In genomic region chr5:116626272-116626723, GRCh38 we compare ENCODE assay signal across 9 cellular contexts. TPM values are rescaled to one million over a fixed set of nuclear protein-coding genes. Genes with fewer than 3 reads are reported as not detected.
DNase-seq lines count a peak whose midpoint lies in the region; ATAC-seq and TF ChIP-seq lines count a peak whose summit lies in the region.
"Had no signal": no experiment of that assay in that cellular context is flagged by ENCODE, and none has a peak within 500 bp of the region (broad histone marks: within the 10 kb centered on the region; RNA-seq: fewer than 3 reads in every experiment).

No MANE protein-coding gene starts in this region.

- no peaks in the 10 kb centered on the region for H3K36me3 ChIP-seq in CD8-positive, alpha-beta T cell (ENCODE audit: insufficient read depth, low read length)
- H3K36me3 ChIP-seq in Karpas-422 (ENCODE audit: insufficient read depth, low read length): no peaks in the 10 kb centered on the region

- CTCF ChIA-PET in Calu3 (lab: Charles Lee): interaction anchor here (0.6 kb wide), 1 partner anchor 793 kb away, joined by 3 read pairs; no protein-coding TSS in a partner anchor
- CTCF ChIA-PET in CD8-positive, alpha-beta T cell (lab: Charles Lee): no interaction called here

- H3K9me2 ChIP-seq in Karpas-422 (replicated peaks; ENCODE audit: insufficient read depth, low read length): no peaks in the 10 kb centered on the region

- peaks cover 8% of the 10 kb centered on the region for H3K36me3 Mint-ChIP-seq in Calu3 (ENCODE audit: insufficient read depth, unreplicated experiment)
- no peaks in the 10 kb centered on the region for H3K36me3 Mint-ChIP-seq in CD8-positive, alpha-beta T cell
- H3K36me3 Mint-ChIP-seq in naive thymus-derived CD8-positive, alpha-beta T cell: no peaks in the 10 kb centered on the region

- no peaks in the 10 kb centered on the region for H3K9me3 Mint-ChIP-seq in Calu3 (ENCODE audit: low read depth, unreplicated experiment)
- H3K9me3 Mint-ChIP-seq in CD8-positive, alpha-beta T cell: no peaks in the 10 kb centered on the region
- no peaks in the 10 kb centered on the region for H3K9me3 Mint-ChIP-seq in naive thymus-derived CD8-positive, alpha-beta T cell
- H3K9me3 Mint-ChIP-seq: dendritic cell treated with granulocyte-macrophage colony-stimulating factor and Interleukin-4, amounts not matched to agents 40 ng/mL and 50 ng/mL, for 4 days had no signal

- peak overlapping the region; percentile 34 for H3K27ac Mint-ChIP-seq in Calu3 (ENCODE audit: unreplicated experiment)
- H3K27ac Mint-ChIP-seq in CD8-positive, alpha-beta T cell: no peak overlapping the region
- no peak overlapping the region for H3K27ac Mint-ChIP-seq in naive thymus-derived CD8-positive, alpha-beta T cell
- H3K27ac Mint-ChIP-seq: dendritic cell treated with granulocyte-macrophage colony-stimulating factor and Interleukin-4, amounts not matched to agents 40 ng/mL and 50 ng/mL, for 4 days had no signal

- intact Hi-C loops in Calu3 (cut with micrococcal nuclease; ENCODE audit: unreplicated experiment): no loop called here
- intact Hi-C loops in CD8-positive, alpha-beta T cell (cut with DNase I, micrococcal nuclease): no loop called here

- H3K9ac ChIP-seq in Karpas-422 (ENCODE audit: low read length): no peak overlapping the region

- H4K20me1 ChIP-seq in Karpas-422 (ENCODE audit: insufficient read depth, low read depth, low read length): no peaks in the 10 kb centered on the region

- H3K4me3 Mint-ChIP-seq in Calu3 (ENCODE audit: low read depth, unreplicated experiment): peak overlapping the region; percentile 20
- H3K4me3 Mint-ChIP-seq in CD8-positive, alpha-beta T cell: no peak overlapping the region
- H3K4me3 Mint-ChIP-seq in naive thymus-derived CD8-positive, alpha-beta T cell: no peak overlapping the region
- H3K4me3 Mint-ChIP-seq: dendritic cell treated with granulocyte-macrophage colony-stimulating factor and Interleukin-4, amounts not matched to agents 40 ng/mL and 50 ng/mL, for 4 days had no signal

- H3K27ac ChIP-seq in CD8-positive, alpha-beta T cell (ENCODE audit: low read depth, low read length): no peak overlapping the region
- H3K27ac ChIP-seq in Karpas-422 (ENCODE audit: low read length): no peak overlapping the region

- peak; percentile 79 for DNase-seq in Calu3
- DNase-seq in NCI-H69 (lab: John Stamatoyannopoulos, UW): peak; percentile 94
- peak; percentile 51 for DNase-seq in fibroblast of gingiva (ENCODE audit: low read depth)
- peak; percentile 30 for DNase-seq in non-pigmented ciliary epithelial cell (ENCODE audit: low read depth)
- no peak for DNase-seq in CD8-positive, alpha-beta T cell
- no peak for DNase-seq in Karpas-422
- no peak for DNase-seq in activated CD8-positive, alpha-beta memory T cell treated with anti-CD3 and anti-CD28 coated beads, Interleukin-2, amount 50 U/mL, for 4 hours
- DNase-seq in naive thymus-derived CD8-positive, alpha-beta T cell: no peak

- no peak overlapping the region for H2AFZ ChIP-seq in Karpas-422 (ENCODE audit: low read length)

- POLR2A ChIA-PET in CD8-positive, alpha-beta T cell (lab: Charles Lee): no interaction called here
- POLR2A ChIA-PET in naive thymus-derived CD8-positive, alpha-beta T cell (lab: Charles Lee): no interaction called here

- no peaks in the 10 kb centered on the region for H3K4me1 ChIP-seq in CD8-positive, alpha-beta T cell (ENCODE audit: insufficient read depth, low read length)
- H3K4me1 ChIP-seq in Karpas-422 (ENCODE audit: low read length): no peaks in the 10 kb centered on the region

- H3K9me3 ChIP-seq in CD8-positive, alpha-beta T cell (ENCODE audit: low read length): no peaks in the 10 kb centered on the region
- H3K9me3 ChIP-seq in Karpas-422 (ENCODE audit: low read length): no peaks in the 10 kb centered on the region

- no peak for ATAC-seq in CD8-positive, alpha-beta T cell
- no peak for ATAC-seq in naive thymus-derived CD8-positive, alpha-beta T cell

- no TSS peak for BruUV-seq in Calu3 (replicated peaks; lab: Mats Ljungman, UMichigan)

- no peak overlapping the region for H3K4me2 ChIP-seq in Karpas-422 (ENCODE audit: low read depth, low read length, poor library complexity, severe bottlenecking)

- H3K4me3 ChIP-seq in CD8-positive, alpha-beta T cell (ENCODE audit: low read depth, low read length): no peak overlapping the region
- H3K4me3 ChIP-seq in Karpas-422 (ENCODE audit: low read length): no peak overlapping the region

- H3K27me3 ChIP-seq in CD8-positive, alpha-beta T cell (ENCODE audit: insufficient read depth, low read length): no peaks in the 10 kb centered on the region
- no peaks in the 10 kb centered on the region for H3K27me3 ChIP-seq in Karpas-422 (ENCODE audit: low read length)

- H3K27me3 Mint-ChIP-seq in Calu3 (ENCODE audit: unreplicated experiment): no peaks in the 10 kb centered on the region
- peaks cover 6% of the 10 kb centered on the region for H3K27me3 Mint-ChIP-seq in CD8-positive, alpha-beta T cell (ENCODE audit: low read depth)
- H3K27me3 Mint-ChIP-seq in naive thymus-derived CD8-positive, alpha-beta T cell: peaks cover 0 to 17% (median 3%) of the 10 kb centered on the region in 5 donors
- H3K27me3 Mint-ChIP-seq: dendritic cell treated with granulocyte-macrophage colony-stimulating factor and Interleukin-4, amounts not matched to agents 40 ng/mL and 50 ng/mL, for 4 days had no signal

- TF ChIP-seq CTCF in Calu3 (IDR thresholded peaks at IDR 0.05; ENCODE audit: unreplicated experiment): no peak
- TF ChIP-seq CTCF in CD8-positive, alpha-beta T cell (IDR thresholded peaks at IDR 0.05): no peak

- no peaks in the 10 kb centered on the region for H3K79me2 ChIP-seq in Karpas-422 (ENCODE audit: low read length)

- peaks cover 40% of the 10 kb centered on the region for H3K4me1 Mint-ChIP-seq in Calu3 (ENCODE audit: low read depth, unreplicated experiment)
- no peaks in the 10 kb centered on the region for H3K4me1 Mint-ChIP-seq in CD8-positive, alpha-beta T cell (ENCODE audit: low read depth)
- no peaks in the 10 kb centered on the region for H3K4me1 Mint-ChIP-seq in naive thymus-derived CD8-positive, alpha-beta T cell

RNA-seq across cellular contexts. Expression of gene SEMA6A, which starts 51.7 kb away (rescaled TPM):
- 53.3 and 54.7 TPM in 2 replicates for total RNA-seq in Calu3 (2022)
- not detected for total RNA-seq in CD8-positive, alpha-beta T cell
- total RNA-seq in Karpas-422 (2014; rRNA removed; shearing (Covaris generic); ENCODE audit: low replicate concordance): not detected in 2 replicates
- total RNA-seq in naive thymus-derived CD8-positive, alpha-beta T cell: not detected
- under 1 TPM; 0.18 to 0.69 (median 0.22) TPM for polyA plus RNA-seq in naive thymus-derived CD8-positive, alpha-beta T cell

Comparison
In these comparisons a context has a peak if more than half of its experiments do, and no peak if none do; other contexts are left out.
1. DNase-seq: peak in Calu3 (single experiment), NCI-H69 (single experiment), fibroblast of gingiva (single experiment) and non-pigmented ciliary epithelial cell (single experiment); none in CD8-positive, alpha-beta T cell (0 of 7), Karpas-422 (single experiment), activated CD8-positive, alpha-beta memory T cell treated with anti-CD3 and anti-CD28 coated beads, Interleukin-2, amount 50 U/mL, for 4 hours (single experiment) and naive thymus-derived CD8-positive, alpha-beta T cell (0 of 10).
2. RNA of gene SEMA6A, which starts 51.7 kb away (total RNA-seq): 53.3 to 54.7 TPM in Calu3; not detected in CD8-positive, alpha-beta T cell, not detected in Karpas-422 and not detected in naive thymus-derived CD8-positive, alpha-beta T cell; every median in the first group is over 10 times any median in the second.